Comparison of ENCODE assay signal across 12 cellular contexts in genomic region chr19:14165986-14166385, GRCh38. TPM values are rescaled to one million over a fixed set of nuclear protein-coding genes. Genes with fewer than 3 reads are reported as not detected.
DNase-seq lines count a peak whose midpoint lies in the region; ATAC-seq and TF ChIP-seq lines count a peak whose summit lies in the region.
"Had no signal": no experiment of that assay in that cellular context is flagged by ENCODE, and none has a peak within 500 bp of the region (broad histone marks: within the 10 kb centered on the region; RNA-seq: fewer than 3 reads in every experiment).

No MANE protein-coding gene starts in this region.

- ATAC-seq in naive B cell (ENCODE audit: low read depth in 2 of 2) (peak in 1 of 2 donors; percentile 19), psoas muscle (no peak)
- ATAC-seq: left lung had no signal

- DNase-seq in activated T-cell treated with anti-CD3 and anti-CD28 coated beads, Interleukin-2, amount 50 U/mL, for 1 hour: peak; percentile 28
- DNase-seq in activated T-cell treated with anti-CD3 and anti-CD28 coated beads for 4 hours: no peak
- DNase-seq in activated gamma-delta T cell (lab: John Stamatoyannopoulos, UW): peak; percentile 53
- no peak for DNase-seq in naive B cell
- DNase-seq in type B pancreatic cell (ENCODE audit: extremely low spot score, unreplicated experiment): no peak
- no peak for DNase-seq in psoas muscle
- DNase-seq in NCI-H510A (lab: John Stamatoyannopoulos, UW): no peak
- no peak for DNase-seq in osteocyte (ENCODE audit: extremely low spot score, unreplicated experiment)
- DNase-seq: aorta, left lung, NCI-H1105 had no signal

- 40 to 54% (median 41%) methylated on average over 11 to 12 of the region's 12 CpGs for WGBS in psoas muscle, 3 donors

- no peaks in the 10 kb centered on the region for H3K36me3 ChIP-seq in psoas muscle (ENCODE audit: insufficient read depth in 1 of 2, low read depth in 1 of 2)

- peaks cover 3% of the 10 kb centered on the region for H3K4me1 ChIP-seq in psoas muscle

- no peaks in the 10 kb centered on the region for H3K9me3 Mint-ChIP-seq in naive B cell
- no peaks in the 10 kb centered on the region for H3K9me3 Mint-ChIP-seq in type B pancreatic cell
- H3K9me3 Mint-ChIP-seq in osteocyte (ENCODE audit: unreplicated experiment): no peaks in the 10 kb centered on the region

- H3K27ac Mint-ChIP-seq in naive B cell (peak overlapping the region in 1 of 6 donors; percentile 87), type B pancreatic cell (peak overlapping the region; percentile 43), osteocyte (ENCODE audit: unreplicated experiment) (no peak overlapping the region)

- peaks cover 0 to 13% (median 5%) of the 10 kb centered on the region in 3 donors for H3K27me3 Mint-ChIP-seq in naive B cell
- no peaks in the 10 kb centered on the region for H3K27me3 Mint-ChIP-seq in type B pancreatic cell
- H3K27me3 Mint-ChIP-seq in osteocyte (ENCODE audit: unreplicated experiment): no peaks in the 10 kb centered on the region

- H3K36me3 Mint-ChIP-seq in naive B cell (no peaks in the 10 kb centered on the region), type B pancreatic cell (peaks cover 14% of the 10 kb centered on the region), osteocyte (ENCODE audit: unreplicated experiment) (peaks cover 14% of the 10 kb centered on the region)

- peaks cover 0 to 27% (median 4%) of the 10 kb centered on the region in 3 donors for H3K27me3 ChIP-seq in psoas muscle (ENCODE audit: insufficient read depth in 3 of 3, low read length in 2 of 3)

- H3K27ac ChIP-seq in psoas muscle: no peak overlapping the region
- H3K27ac ChIP-seq: KMS-11, left lung had no signal

- H3K4me3 Mint-ChIP-seq in naive B cell (peak overlapping the region in 7 of 8 donors; percentile 65 to 89 (median 77)), type B pancreatic cell (no peak overlapping the region), osteocyte (ENCODE audit: unreplicated experiment) (no peak overlapping the region)

- TF ChIP-seq CTCF in type B pancreatic cell (conservative IDR thresholded peaks at IDR 0.05) (no peak), psoas muscle (IDR thresholded peaks at IDR 0.05) (no peak), osteocyte (IDR thresholded peaks at IDR 0.05) (no peak)

- H3K4me1 Mint-ChIP-seq in naive B cell (peaks cover 25 to 31% (median 30%) of the 10 kb centered on the region in 3 donors), type B pancreatic cell (ENCODE audit: unreplicated experiment) (peaks cover 14% of the 10 kb centered on the region), osteocyte (ENCODE audit: unreplicated experiment) (peaks cover 14% of the 10 kb centered on the region)

- intact Hi-C loops in psoas muscle (cut with DNase I): no loop called here

- no peaks in the 10 kb centered on the region for H3K9me3 ChIP-seq in psoas muscle
- H3K9me3 ChIP-seq: left lung had no signal

- H3K4me3 ChIP-seq in psoas muscle: no peak overlapping the region
- H3K4me3 ChIP-seq: left lung had no signal

RNA-seq across cellular contexts. Expression of gene ASF1B, which starts 29.6 kb away (rescaled TPM):
- polyA plus RNA-seq in naive B cell (ENCODE audit: low read depth in 6 of 6): 1 to 10 TPM; 1.8 to 4.1 (median 2.5) TPM
- total RNA-seq in type B pancreatic cell (ENCODE audit: low replicate concordance): 14.8 and 27.4 TPM in 2 replicates
- total RNA-seq in psoas muscle: 1 to 10 TPM in 1 of 4 donors, under 1 TPM in 2, not detected in 1; 0.63 to 6.0 (median 0.84) TPM
- 1 to 10 TPM in 2 of 3 donors, under 1 TPM in 1; 0.20 to 1.2 (median 1.0) TPM for polyA plus RNA-seq in psoas muscle
- 4.5 and 5.5 TPM in 2 replicates for total RNA-seq in osteocyte

RNA-seq across cellular contexts. Expression of gene ADGRL1, which starts 40.0 kb away (rescaled TPM):
- not detected for polyA plus RNA-seq in naive B cell (ENCODE audit: low read depth in 6 of 6)
- 24.9 and 62.4 TPM in 2 replicates for total RNA-seq in type B pancreatic cell (ENCODE audit: low replicate concordance)
- total RNA-seq in psoas muscle: 1 to 10 TPM; 1.7 to 2.6 (median 1.8) TPM
- 1 to 10 TPM in 1 of 3 donors, under 1 TPM in 2; 0.38 to 1.1 (median 0.87) TPM for polyA plus RNA-seq in psoas muscle
- 43.5 and 48.6 TPM in 2 replicates for total RNA-seq in osteocyte

RNA-seq across cellular contexts. Expression of gene PRKACA, which starts 48.4 kb away (rescaled TPM):
- 1 to 10 TPM in 3 of 6 donors, under 1 TPM in 2, not detected in 1; 0.60 to 3.1 (median 1.2) TPM for polyA plus RNA-seq in naive B cell (ENCODE audit: low read depth in 6 of 6)
- 55.3 and 88.1 TPM in 2 replicates for total RNA-seq in type B pancreatic cell (ENCODE audit: low replicate concordance)
- total RNA-seq in psoas muscle: 100 to 1,000 TPM; 209 to 509 (median 312) TPM
- 100 to 1,000 TPM in 2 of 3 donors, 10 to 100 TPM in 1; 99.3 to 208 (median 135) TPM for polyA plus RNA-seq in psoas muscle
- total RNA-seq in osteocyte: 109 and 115 TPM in 2 replicates

Comparison
In these comparisons a context has a peak if more than half of its experiments do, and no peak if none do; other contexts are left out.
1. DNase-seq: peak in activated T-cell treated with anti-CD3 and anti-CD28 coated beads, Interleukin-2, amount 50 U/mL, for 1 hour (single experiment) and activated gamma-delta T cell (single experiment); none in activated T-cell treated with anti-CD3 and anti-CD28 coated beads for 4 hours (single experiment), naive B cell (single experiment), type B pancreatic cell (single experiment), psoas muscle (0 of 2), NCI-H510A (single experiment) and osteocyte (single experiment).
2. H3K4me3 Mint-ChIP-seq: peak in naive B cell (7 of 8); none in type B pancreatic cell (single experiment) and osteocyte (single experiment).